21 cellular contexts compared by ENCODE assay signal in genomic region chr4:3856604-3857204, GRCh38.
DNase-seq lines count a peak whose midpoint lies in the region; FAIRE-seq and TF ChIP-seq lines count a peak whose summit lies in the region.
"Had no signal": no experiment of that assay in that cellular context is flagged by ENCODE, and none has a peak within 500 bp of the region (broad histone marks: within the 10 kb centered on the region; RNA-seq: fewer than 3 reads in every experiment).

No MANE protein-coding gene starts in this region.

- H3K36me3 ChIP-seq in HEK293 (ENCODE audit: control insufficient read depth in 2 of 2, insufficient read depth in 1 of 2, low read length in 2 of 2) (no peaks in the 10 kb centered on the region), kidney (ENCODE audit: control insufficient read depth in 1 of 2, insufficient read depth in 2 of 2, low read length in 2 of 2) (no peaks in the 10 kb centered on the region), spleen (no peaks in the 10 kb centered on the region)
- H3K36me3 ChIP-seq: BE2C, HAP-1 had no signal

- H3K4me1 Mint-ChIP-seq in chondrocyte (ENCODE audit: low read depth) = no peaks in the 10 kb centered on the region
- H3K4me1 Mint-ChIP-seq: CD4-positive, CD25-positive, alpha-beta regulatory T cell had no signal

- no peak overlapping the region for H3K27ac Mint-ChIP-seq in chondrocyte (ENCODE audit: unreplicated experiment)
- H3K27ac Mint-ChIP-seq: CD4-positive, CD25-positive, alpha-beta regulatory T cell; CD8-positive, alpha-beta memory T cell had no signal

- POLR2A ChIA-PET in HEK293 (lab: Yijun Ruan, JAX) = no interaction called here

- no peak overlapping the region for H3K4me3 ChIP-seq in HEK293 (ENCODE audit: low read depth, low read length)
- H3K4me3 ChIP-seq in kidney (ENCODE audit: low read length in 2 of 2) = no peak overlapping the region
- H3K4me3 ChIP-seq in spleen = no peak overlapping the region
- H3K4me3 ChIP-seq: GM12878, HAP-1 had no signal

- H3K4me1 ChIP-seq in HEK293 (ENCODE audit: control insufficient read depth, insufficient read depth, low read length) = no peaks in the 10 kb centered on the region
- no peaks in the 10 kb centered on the region for H3K4me1 ChIP-seq in kidney (ENCODE audit: control insufficient read depth in 1 of 2, insufficient read depth in 1 of 2, low read depth in 1 of 2, low read length in 2 of 2)
- no peaks in the 10 kb centered on the region for H3K4me1 ChIP-seq in spleen
- H3K4me1 ChIP-seq: HAP-1 had no signal

- no peak overlapping the region for H3K27ac ChIP-seq in HEK293 (ENCODE audit: extremely low read depth, low read depth, low read length)
- no peak overlapping the region for H3K27ac ChIP-seq in kidney (ENCODE audit: low read depth in 2 of 2, low read length in 2 of 2)
- H3K27ac ChIP-seq in spleen = no peak overlapping the region
- H3K27ac ChIP-seq: HL-60 had no signal

- peaks cover 0 to 79% (median 8%) of the 10 kb centered on the region in 7 donors for H3K27me3 ChIP-seq in spleen (replicated peaks in 1 of 7)
- H3K27me3 ChIP-seq: BE2C had no signal

- TF ChIP-seq POLR2A in spleen (IDR thresholded peaks at IDR 0.05) = no peak

- H3K4me3 Mint-ChIP-seq in chondrocyte (ENCODE audit: unreplicated experiment) = no peak overlapping the region
- H3K4me3 Mint-ChIP-seq: CD4-positive, CD25-positive, alpha-beta regulatory T cell; CD8-positive, alpha-beta memory T cell had no signal

- H3K9ac ChIP-seq in kidney (ENCODE audit: low read length in 2 of 2) = no peak overlapping the region

- H3K27me3 Mint-ChIP-seq in chondrocyte (ENCODE audit: low read depth) = peaks cover 57% of the 10 kb centered on the region

- no peaks in the 10 kb centered on the region for H3K9me3 Mint-ChIP-seq in chondrocyte (ENCODE audit: low read depth)
- H3K9me3 Mint-ChIP-seq: CD8-positive, alpha-beta memory T cell had no signal

- intact Hi-C loops in kidney (cut with DNase I) = no loop called here
- intact Hi-C loops in spleen (cut with DNase I; ENCODE audit: low total_unique reads) = no loop called here

- 56 to 65% (median 56%) methylated on average over 7 to 8 of the region's 8 CpGs for WGBS in spleen, 5 donors

- CTCF ChIA-PET in HEK293 (lab: Yijun Ruan, JAX) = interaction anchor here (1.9 kb wide), 1 partner anchor 24 kb away, joined by 5 read pairs; no protein-coding TSS in a partner anchor

- DNase-seq in chondrocyte (ENCODE audit: low spot score) = peak; percentile 79
- peak; percentile 49 for DNase-seq in kidney
- no peak for DNase-seq in SW 1271 (lab: John Stamatoyannopoulos, UW)
- no peak for DNase-seq in spleen
- no peak for DNase-seq in NCI-H1694 (lab: John Stamatoyannopoulos, UW)
- DNase-seq: ACHN; BE2C; C1 segment of cervical spinal cord; CD4-positive, CD25-positive, alpha-beta regulatory T cell; CD8-positive, alpha-beta memory T cell; COR-L47; DMS 273 treated with DMSO at 0.1 percent for 48 hours; DMS53; DND-41; EL; GOT3 had no signal

- no peaks in the 10 kb centered on the region for H3K36me3 Mint-ChIP-seq in chondrocyte (ENCODE audit: low read depth)
- H3K36me3 Mint-ChIP-seq: CD4-positive, CD25-positive, alpha-beta regulatory T cell; CD8-positive, alpha-beta memory T cell had no signal

- no peak for FAIRE-seq in kidney (lab: Jason Lieb, UNC)
- FAIRE-seq: A204.1, GM12878 had no signal

- TF ChIP-seq CTCF in HEK293 (tag by site-specific recombination; IDR thresholded peaks at IDR 0.05) (no peak), chondrocyte (IDR thresholded peaks at IDR 0.05) (no peak), kidney (IDR thresholded peaks at IDR 0.05; ENCODE audit: borderline replicate concordance, extremely low read depth, insufficient read depth) (no peak), spleen (IDR thresholded peaks at IDR 0.05 in 8 of 11, conservative IDR thresholded peaks at IDR 0.05 in 3 of 11) (no peak)

- H3K9me3 ChIP-seq in HEK293 (ENCODE audit: control insufficient read depth, insufficient read depth, low read depth, low read length) (no peaks in the 10 kb centered on the region), kidney (ENCODE audit: control insufficient read depth in 1 of 2, low read length in 2 of 2) (no peaks in the 10 kb centered on the region), spleen (no peaks in the 10 kb centered on the region)
- H3K9me3 ChIP-seq: BE2C, HAP-1 had no signal

TF ChIP-seq in HEK293, 187 proteins besides CTCF, POLR2A, EP300 and RAD21:
- TF ChIP-seq ZNF2 (tag by site-specific recombination; IDR thresholded peaks at IDR 0.05) (no peak), ZNF140 (tag by site-specific recombination; IDR thresholded peaks at IDR 0.05) (no peak), GLIS1 (tag by site-specific recombination; IDR thresholded peaks at IDR 0.05) (0 out of 2 replicates have a peak, but pooled peaks have one; percentile 9), ZNF394 (tag by site-specific recombination; IDR thresholded peaks at IDR 0.05; ENCODE audit: borderline replicate concordance) (no peak)
- TF ChIP-seq, protein P1, sequence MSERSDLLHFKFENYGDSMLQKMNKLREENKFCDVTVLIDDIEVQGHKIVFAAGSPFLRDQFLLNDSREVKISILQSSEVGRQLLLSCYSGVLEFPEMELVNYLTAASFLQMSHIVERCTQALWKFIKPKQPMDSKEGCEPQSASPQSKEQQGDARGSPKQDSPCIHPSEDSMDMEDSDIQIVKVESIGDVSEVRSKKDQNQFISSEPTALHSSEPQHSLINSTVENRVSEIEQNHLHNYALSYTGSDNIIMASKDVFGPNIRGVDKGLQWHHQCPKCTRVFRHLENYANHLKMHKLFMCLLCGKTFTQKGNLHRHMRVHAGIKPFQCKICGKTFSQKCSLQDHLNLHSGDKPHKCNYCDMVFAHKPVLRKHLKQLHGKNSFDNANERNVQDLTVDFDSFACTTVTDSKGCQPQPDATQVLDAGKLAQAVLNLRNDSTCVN (tag by site-specific recombination; optimal IDR thresholded peaks at IDR 0.05) = no peak

Comparison
In these comparisons a context has a peak if more than half of its experiments do, and no peak if none do; other contexts are left out.
1. DNase-seq: peak in chondrocyte (single experiment) and kidney (single experiment); none in SW 1271 (0 of 2), spleen (single experiment) and NCI-H1694 (single experiment).